In the genomic region with DNA sequence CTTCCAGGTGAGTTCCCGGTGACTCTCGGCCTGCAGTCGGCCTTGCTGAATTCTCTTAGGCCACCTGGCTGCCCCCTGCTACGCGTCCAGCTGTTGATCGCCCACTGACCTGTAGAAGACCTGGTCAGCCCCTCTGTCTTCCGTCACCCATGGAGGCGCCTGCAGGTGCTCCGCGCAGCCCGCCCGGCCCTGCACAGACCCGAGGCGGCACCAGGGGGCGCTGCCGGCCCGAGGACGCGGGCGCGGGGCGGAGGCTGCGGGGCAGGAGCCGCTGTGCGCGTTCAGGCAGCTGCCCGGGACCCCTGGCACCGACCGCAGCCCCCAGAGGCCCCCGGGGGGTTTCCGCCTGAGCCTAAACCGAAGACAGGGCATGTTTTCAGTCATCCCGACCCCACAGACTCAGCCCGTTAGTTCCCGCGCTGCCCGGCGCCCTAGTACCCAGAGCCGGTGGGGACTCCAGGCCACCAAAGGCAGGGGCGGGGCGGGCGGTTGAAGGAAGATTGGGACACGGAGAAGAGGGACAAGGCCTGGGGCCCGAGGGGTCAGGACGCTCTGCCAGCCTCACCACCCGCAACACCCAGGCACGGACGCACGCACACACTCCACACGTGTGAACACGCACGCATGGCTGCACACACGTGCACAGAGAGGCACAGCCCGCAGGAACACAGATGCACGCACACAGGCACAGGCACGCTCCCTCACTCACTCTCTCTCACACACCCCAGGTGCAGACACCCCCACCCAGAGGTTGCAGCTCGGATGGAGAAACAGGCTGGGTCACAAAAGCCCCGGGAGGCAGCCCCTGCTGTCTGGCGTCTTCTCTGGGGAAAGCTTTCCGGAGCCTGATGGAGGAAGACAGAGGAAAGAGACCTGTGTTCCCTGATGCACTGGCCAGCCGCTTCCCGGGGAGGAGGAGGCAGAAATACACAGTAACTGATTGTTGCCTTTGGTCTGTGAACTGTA, we compare ENCODE assay signal across 8 cellular contexts. TPM values are rescaled to one million over a fixed set of nuclear protein-coding genes. Genes with fewer than 3 reads are reported as not detected.
DNase-seq lines count a peak whose midpoint lies in the region; ATAC-seq and TF ChIP-seq lines count a peak whose summit lies in the region.
"Not testable (repeated sequence)": the region's sequence is repeated elsewhere in the genome, so short reads cannot be mapped to it uniquely, and the experiment has no call there.

No MANE protein-coding gene starts in this region.

- peak overlapping the region; percentile 61 for H3K27ac Mint-ChIP-seq in activated CD8-positive, alpha-beta T cell treated with anti-CD3 and anti-CD28 coated beads, Interleukin-2, amount 10 ng/mL, durations not matched to agents 7 days and 5 days
- not testable (repeated sequence) for H3K27ac Mint-ChIP-seq in type B pancreatic cell

- H3K4me1 ChIP-seq in mesendoderm (ENCODE audit: control insufficient read depth, low read depth, low read length): not testable (repeated sequence)

- not testable (repeated sequence) for H3K4me2 ChIP-seq in mesendoderm (ENCODE audit: low read length)

- H3K9ac ChIP-seq in mesendoderm (ENCODE audit: low read length): not testable (repeated sequence)

- peak overlapping the region; percentile 51 for H3K4me3 Mint-ChIP-seq in activated CD8-positive, alpha-beta T cell treated with anti-CD3 and anti-CD28 coated beads, Interleukin-2, amount 10 ng/mL, durations not matched to agents 7 days and 5 days
- H3K4me3 Mint-ChIP-seq in type B pancreatic cell: peak overlapping the region; percentile 64

- H2AK5ac ChIP-seq in mesendoderm (ENCODE audit: low read length): not testable (repeated sequence)

- H2BK120ac ChIP-seq in mesendoderm (ENCODE audit: low read depth, low read length): not testable (repeated sequence)

- not testable (repeated sequence) for H2BK5ac ChIP-seq in mesendoderm (ENCODE audit: low read length)

- H3K4ac ChIP-seq in mesendoderm (ENCODE audit: low read depth, low read length): not testable (repeated sequence)

- not testable (repeated sequence) for H3K27me3 Mint-ChIP-seq in activated CD8-positive, alpha-beta T cell treated with anti-CD3 and anti-CD28 coated beads, Interleukin-2, amount 10 ng/mL, durations not matched to agents 7 days and 5 days (ENCODE audit: low read depth)
- H3K27me3 Mint-ChIP-seq in type B pancreatic cell: peaks cover 14% of the 10 kb centered on the region

- CTCF ChIA-PET in activated CD8-positive, alpha-beta T cell treated with anti-CD3 and anti-CD28 coated beads, Interleukin-2, amount 10 ng/mL, durations not matched to agents 7 days and 5 days (lab: Charles Lee): not testable (repeated sequence)

- H3K4me3 ChIP-seq in Jurkat, Clone E6-1 (ENCODE audit: low read length): peak overlapping the region; percentile 33
- H3K4me3 ChIP-seq in coronary artery: peak overlapping the region; percentile 49
- H3K4me3 ChIP-seq in mesendoderm (ENCODE audit: low read length): not testable (repeated sequence)

- WGBS in mesendoderm (ENCODE audit: extremely low coverage, insufficient coverage, low lambda C conversion rate): no CpG with 5 or more reads among the region's 62 CpGs

- H2BK15ac ChIP-seq in mesendoderm (replicated peaks; ENCODE audit: low read depth): not testable (repeated sequence)

- ATAC-seq in GM18867 (IDR thresholded peaks at IDR 0.05; ENCODE audit: unreplicated experiment) (peak; percentile 82), GM21576 (IDR thresholded peaks at IDR 0.05; ENCODE audit: unreplicated experiment) (peak; percentile 79), HG02981 (IDR thresholded peaks at IDR 0.05; ENCODE audit: unreplicated experiment) (peak; percentile 74)
- ATAC-seq in activated CD8-positive, alpha-beta T cell treated with anti-CD3 and anti-CD28 coated beads, Interleukin-2, amount 10 ng/mL, durations not matched to agents 7 days and 5 days: peak; percentile 95

- H3K79me1 ChIP-seq in mesendoderm (ENCODE audit: low read length): not testable (repeated sequence)

- not testable (repeated sequence) for H3K79me2 ChIP-seq in mesendoderm (ENCODE audit: control insufficient read depth, insufficient read depth, low read length)

- peak overlapping the region; percentile 56 for H3K56ac ChIP-seq in mesendoderm (ENCODE audit: low read length)

- not testable (repeated sequence) for H3K27me3 ChIP-seq in mesendoderm (ENCODE audit: insufficient read depth, low read length, poor library complexity)

- POLR2A ChIA-PET in activated CD8-positive, alpha-beta T cell treated with anti-CD3 and anti-CD28 coated beads, Interleukin-2, amount 10 ng/mL, durations not matched to agents 7 days and 5 days (lab: Charles Lee): not testable (repeated sequence)

- not testable (repeated sequence) for TF ChIP-seq CTCF in coronary artery (IDR thresholded peaks at IDR 0.05); type B pancreatic cell (conservative IDR thresholded peaks at IDR 0.05)

- H4K5ac ChIP-seq in mesendoderm (ENCODE audit: low read length): not testable (repeated sequence)

- not testable (repeated sequence) for H4K8ac ChIP-seq in mesendoderm (ENCODE audit: low read depth, low read length)

- H3K36me3 Mint-ChIP-seq in activated CD8-positive, alpha-beta T cell treated with anti-CD3 and anti-CD28 coated beads, Interleukin-2, amount 10 ng/mL, durations not matched to agents 7 days and 5 days (ENCODE audit: low read depth); type B pancreatic cell: not testable (repeated sequence)

- H3K4me1 Mint-ChIP-seq in activated CD8-positive, alpha-beta T cell treated with anti-CD3 and anti-CD28 coated beads, Interleukin-2, amount 10 ng/mL, durations not matched to agents 7 days and 5 days (ENCODE audit: low read depth); type B pancreatic cell (ENCODE audit: unreplicated experiment): not testable (repeated sequence)

- not testable (repeated sequence) for H3K9me3 Mint-ChIP-seq in activated CD8-positive, alpha-beta T cell treated with anti-CD3 and anti-CD28 coated beads, Interleukin-2, amount 10 ng/mL, durations not matched to agents 7 days and 5 days (ENCODE audit: insufficient read depth); type B pancreatic cell

- H3K18ac ChIP-seq in mesendoderm (ENCODE audit: low read length): not testable (repeated sequence)

- not testable (repeated sequence) for DNase-seq in Jurkat, Clone E6-1 (ENCODE audit: low read depth, low spot score); coronary artery (ENCODE audit: low spot score); mesendoderm; type B pancreatic cell (ENCODE audit: extremely low spot score, unreplicated experiment)
- DNase-seq in activated CD8-positive, alpha-beta T cell treated with anti-CD3 and anti-CD28 coated beads, Interleukin-2, amount 10 ng/mL, durations not matched to agents 7 days and 5 days: peak; percentile 35

- not testable (repeated sequence) for H3K27ac ChIP-seq in coronary artery; mesendoderm (ENCODE audit: low read depth, low read length)

- not testable (repeated sequence) for H3K23ac ChIP-seq in mesendoderm (ENCODE audit: low read length)

- H3K36me3 ChIP-seq in mesendoderm (ENCODE audit: control insufficient read depth, insufficient read depth, low read length): not testable (repeated sequence)

RNA-seq across cellular contexts. Expression of gene APOD, which starts 41.1 kb away (rescaled TPM):
- not detected for polyA plus RNA-seq in Jurkat, Clone E6-1 (2012; ENCODE audit: insufficient read depth, insufficient read length)
- total RNA-seq in activated CD8-positive, alpha-beta T cell treated with anti-CD3 and anti-CD28 coated beads, Interleukin-2, amount 10 ng/mL, durations not matched to agents 7 days and 5 days: not detected
- 0.07 TPM for polyA plus RNA-seq in mesendoderm (2013, experiment 1 of 2)
- polyA plus RNA-seq in mesendoderm (2013, experiment 2 of 2): 0.04 TPM
- 0.57 and 1.6 TPM in 2 replicates for total RNA-seq in type B pancreatic cell (ENCODE audit: low replicate concordance)
